Comparison of ENCODE assay signal across 14 cellular contexts in genomic region chrX:100407784-100408642, GRCh38. TPM values are rescaled to one million over a fixed set of nuclear protein-coding genes. Genes with fewer than 3 reads are reported as not detected.
DNase-seq lines count a peak whose midpoint lies in the region; ATAC-seq and TF ChIP-seq lines count a peak whose summit lies in the region.
"Had no signal": no experiment of that assay in that cellular context is flagged by ENCODE, and none has a peak within 500 bp of the region (broad histone marks: within the 10 kb centered on the region; RNA-seq: fewer than 3 reads in every experiment).

No MANE protein-coding gene starts in this region.

- TF ChIP-seq POLR2A in esophagus squamous epithelium (IDR thresholded peaks at IDR 0.05), result no peak
- TF ChIP-seq POLR2A in lower leg skin (IDR thresholded peaks at IDR 0.05), result no peak

- peak overlapping the region; percentile 9 for H3K9ac ChIP-seq in HUES6 (ENCODE audit: low read length)
- H3K9ac ChIP-seq: BLaER1 had no signal

- CTCF ChIA-PET in GM10248 (lab: Yijun Ruan, JAX), result no interaction called here

- no peak overlapping the region for H3K27ac ChIP-seq in HUES6 (ENCODE audit: low read depth, low read length)
- H3K27ac ChIP-seq in esophagus squamous epithelium, result no peak overlapping the region
- no peak overlapping the region for H3K27ac ChIP-seq in osteoblast (ENCODE audit: low read depth, low read length)
- H3K27ac ChIP-seq: BLaER1, upper lobe of left lung, VCaP had no signal

- H4K20me1 ChIP-seq in osteoblast (ENCODE audit: insufficient read depth, low read length), result no peaks in the 10 kb centered on the region
- H4K20me1 ChIP-seq: BLaER1 had no signal

- H3K4me1 ChIP-seq in HUES6 (ENCODE audit: control insufficient read depth, insufficient read depth, low read length), result peaks cover 32% of the 10 kb centered on the region
- H3K4me1 ChIP-seq in esophagus squamous epithelium, result peaks cover 0 to 36% (median 4%) of the 10 kb centered on the region in 3 donors
- H3K4me1 ChIP-seq in osteoblast (ENCODE audit: insufficient read depth, low read length), result no peaks in the 10 kb centered on the region
- H3K4me1 ChIP-seq: BLaER1 had no signal

- H3K36me3 ChIP-seq in HUES6 (ENCODE audit: control insufficient read depth, insufficient read depth, low read length) (no peaks in the 10 kb centered on the region), esophagus squamous epithelium (no peaks in the 10 kb centered on the region), osteoblast (ENCODE audit: insufficient read depth, low read length) (no peaks in the 10 kb centered on the region)
- H3K36me3 ChIP-seq: BLaER1, upper lobe of left lung had no signal

- no peak overlapping the region for H3K4me2 ChIP-seq in osteoblast (ENCODE audit: insufficient read depth, low read length)
- H3K4me2 ChIP-seq: BLaER1 had no signal

- 42 to 57% methylated on average over 8 to 25 of the region's 76 CpGs for WGBS in esophagus squamous epithelium, 2 donors
- 0 to 54% methylated on average over 7 to 75 of the region's 76 CpGs for WGBS in lower leg skin, 2 donors

- ATAC-seq in GM19455 (IDR thresholded peaks at IDR 0.05; ENCODE audit: unreplicated experiment), result no peak
- ATAC-seq: activated naive CD4-positive, alpha-beta T cell treated with anti-CD3 and anti-CD28 coated beads, Interleukin-2, amount 50 U/mL, for 72 hours had no signal

- peak overlapping the region; percentile 64 for H3K4me3 ChIP-seq in HUES6 (ENCODE audit: low read depth, low read length)
- H3K4me3 ChIP-seq in esophagus squamous epithelium, result peak overlapping the region in 3 of 4 donors; percentile 9 to 63 (median 46)
- no peak overlapping the region for H3K4me3 ChIP-seq in osteoblast (ENCODE audit: insufficient read depth, low read length)
- no peak overlapping the region for H3K4me3 ChIP-seq in lower leg skin (ENCODE audit: low read depth, poor library complexity, severe bottlenecking)
- H3K4me3 ChIP-seq: BLaER1 had no signal

- intact Hi-C loops in esophagus squamous epithelium (cut with DNase I) (no loop called here), lower leg skin (cut with DNase I; ENCODE audit: low total_unique reads) (no loop called here)

- no peaks in the 10 kb centered on the region for H3K79me2 ChIP-seq in osteoblast (ENCODE audit: insufficient read depth, low read length)

- H3K27me3 ChIP-seq in HUES6 (ENCODE audit: control insufficient read depth, insufficient read depth, low read length), result peaks cover 99% of the 10 kb centered on the region
- H3K27me3 ChIP-seq in esophagus squamous epithelium, result peaks cover 0 to 82% (median 14%) of the 10 kb centered on the region in 4 donors
- peaks cover 34% of the 10 kb centered on the region for H3K27me3 ChIP-seq in osteoblast (ENCODE audit: insufficient read depth, low read length)

- H3K9me3 ChIP-seq in HUES6 (ENCODE audit: control insufficient read depth, insufficient read depth, low read depth, low read length) (peaks cover 8% of the 10 kb centered on the region; the same call in 1 of the 2 replicates), esophagus squamous epithelium (peaks cover 0 to 18% (median 0%) of the 10 kb centered on the region in 3 donors), osteoblast (ENCODE audit: low read depth, low read length) (no peaks in the 10 kb centered on the region)
- H3K9me3 ChIP-seq: upper lobe of left lung had no signal

- H2AFZ ChIP-seq in osteoblast (ENCODE audit: low read length), result no peak overlapping the region

- DNase-seq in GM10248 (ENCODE audit: extremely low spot score), result peak; percentile 2
- no peak for DNase-seq in esophagus squamous epithelium (lab: John Stamatoyannopoulos, UW)
- peak; percentile 79 for DNase-seq in osteoblast (ENCODE audit: insufficient read length, low spot score, missing footprints)
- no peak for DNase-seq in T-helper 2 cell
- no peak for DNase-seq in lower leg skin (ENCODE audit: low spot score in 2 of 2)
- no peak for DNase-seq in NCI-H146 treated with DMSO at 0.1 percent for 48 hours (lab: John Stamatoyannopoulos, UW; ENCODE audit: unreplicated experiment)
- DNase-seq: DND-41 had no signal

- TF ChIP-seq CTCF in GM10248 (IDR thresholded peaks at IDR 0.05; ENCODE audit: control extremely low read depth, extremely low read depth, low read depth, missing control alignments) (no peak), esophagus squamous epithelium (IDR thresholded peaks at IDR 0.05) (no peak), osteoblast (IDR thresholded peaks at IDR 0.05; ENCODE audit: extremely low read depth, low read depth, low read length) (no peak), lower leg skin (IDR thresholded peaks at IDR 0.05) (no peak)

- POLR2A ChIA-PET in GM10248 (lab: Yijun Ruan, JAX), result no interaction called here

RNA-seq across cellular contexts. Expression of gene PCDH19, which starts 2.1 kb away (rescaled TPM):
- total RNA-seq in esophagus squamous epithelium (under 1 TPM; 0.08 to 0.76 (median 0.41) TPM), osteoblast (0.36 and 0.59 TPM in 2 replicates), lower leg skin (1 to 10 TPM in 2 of 4 donors, under 1 TPM in 2; 0.38 to 2.7 (median 1.4) TPM)
- total RNA-seq: activated naive CD4-positive, alpha-beta T cell treated with anti-CD3 and anti-CD28 coated beads, Interleukin-2, amount 50 U/mL, for 72 hours; SK-MEL-5 had no signal

Comparison
In these comparisons a context has a peak if more than half of its experiments do, and no peak if none do; other contexts are left out.
1. DNase-seq: peak in GM10248 (single experiment) and osteoblast (single experiment); none in esophagus squamous epithelium (single experiment), T-helper 2 cell (0 of 5), lower leg skin (0 of 2) and NCI-H146 treated with DMSO at 0.1 percent for 48 hours (single experiment).
2. H3K4me3 ChIP-seq: peak in HUES6 (single experiment) and esophagus squamous epithelium (3 of 4); none in osteoblast (single experiment) and lower leg skin (single experiment).